14 cellular contexts compared by ENCODE assay signal in genomic region chr10:15626937-15627336, GRCh38.
DNase-seq lines count a peak whose midpoint lies in the region; ATAC-seq and TF ChIP-seq lines count a peak whose summit lies in the region.
"Had no signal": no experiment of that assay in that cellular context is flagged by ENCODE, and none has a peak within 500 bp of the region (broad histone marks: within the 10 kb centered on the region; RNA-seq: fewer than 3 reads in every experiment).

No MANE protein-coding gene starts in this region.

- CTCF ChIA-PET in HEK293T (lab: Yijun Ruan, JAX) = no interaction called here

- no peaks in the 10 kb centered on the region for H3K9me3 Mint-ChIP-seq in stimulated activated effector memory CD8-positive, alpha-beta T cell treated with anti-CD3 and anti-CD28 coated beads, Interleukin-12 subunit alpha, Interleukin-12 subunit beta, amount 100 ng/mL, for 72 hours
- H3K9me3 Mint-ChIP-seq: CD8-positive, alpha-beta T cell had no signal

- no peak for TF ChIP-seq CTCF in coronary artery (IDR thresholded peaks at IDR 0.05)

- peak overlapping the region; percentile 35 to 76 for H3K27ac ChIP-seq in coronary artery
- H3K27ac ChIP-seq: BLaER1 treated with 17β-estradiol and CSF1 and Interleukin-3, amounts not matched to agents 10 nM and 100 nM; GM23248 had no signal

- no peaks in the 10 kb centered on the region for H3K4me1 Mint-ChIP-seq in stimulated activated effector memory CD8-positive, alpha-beta T cell treated with anti-CD3 and anti-CD28 coated beads, Interleukin-12 subunit alpha, Interleukin-12 subunit beta, amount 100 ng/mL, for 72 hours
- H3K4me1 Mint-ChIP-seq: B cell had no signal

- DNase-seq in HEK293T (ENCODE audit: extremely low spot score) (no peak), coronary artery (ENCODE audit: low spot score) (no peak), SW 1271 (lab: John Stamatoyannopoulos, UW) (no peak)
- DNase-seq in stimulated activated effector memory CD8-positive, alpha-beta T cell treated with anti-CD3 and anti-CD28 coated beads, Interleukin-12 subunit alpha, Interleukin-12 subunit beta, amount 100 ng/mL, for 72 hours (ENCODE audit: low spot score in 2 of 2) = no peak
- DNase-seq in stimulated activated CD4-positive, alpha-beta T cell treated with anti-CD3 and anti-CD28 coated beads, Interleukin-15, amount 100 ng/mL, for 24 hours = no peak
- DNase-seq: Calu3; CD8-positive, alpha-beta T cell; DMS53; DND-41 had no signal

- no peak overlapping the region for H3K4me3 ChIP-seq in coronary artery
- H3K4me3 ChIP-seq: BLaER1 treated with 17β-estradiol and CSF1 and Interleukin-3, amounts not matched to agents 10 nM and 100 nM; GM23248 had no signal

- no peak overlapping the region for H3K4me3 Mint-ChIP-seq in stimulated activated effector memory CD8-positive, alpha-beta T cell treated with anti-CD3 and anti-CD28 coated beads, Interleukin-12 subunit alpha, Interleukin-12 subunit beta, amount 100 ng/mL, for 72 hours
- H3K4me3 Mint-ChIP-seq: B cell; CD8-positive, alpha-beta T cell had no signal

- ATAC-seq in stimulated activated effector memory CD8-positive, alpha-beta T cell treated with anti-CD3 and anti-CD28 coated beads, Interleukin-12 subunit alpha, Interleukin-12 subunit beta, amount 100 ng/mL, for 72 hours = peak; percentile 24
- ATAC-seq in HG03175 (IDR thresholded peaks at IDR 0.05; ENCODE audit: unreplicated experiment) = no peak
- ATAC-seq in HG03565 (IDR thresholded peaks at IDR 0.05; ENCODE audit: unreplicated experiment) = no peak
- ATAC-seq: CD8-positive, alpha-beta T cell had no signal

- POLR2A ChIA-PET in HEK293T (lab: Yijun Ruan, JAX) = no interaction called here

- no peaks in the 10 kb centered on the region for H3K36me3 Mint-ChIP-seq in stimulated activated effector memory CD8-positive, alpha-beta T cell treated with anti-CD3 and anti-CD28 coated beads, Interleukin-12 subunit alpha, Interleukin-12 subunit beta, amount 100 ng/mL, for 72 hours
- H3K36me3 Mint-ChIP-seq: CD8-positive, alpha-beta T cell had no signal

- H3K27ac Mint-ChIP-seq in stimulated activated effector memory CD8-positive, alpha-beta T cell treated with anti-CD3 and anti-CD28 coated beads, Interleukin-12 subunit alpha, Interleukin-12 subunit beta, amount 100 ng/mL, for 72 hours = no peak overlapping the region
- H3K27ac Mint-ChIP-seq: B cell; CD8-positive, alpha-beta T cell had no signal

TF ChIP-seq in HEK293T, 16 proteins besides CTCF, POLR2A, EP300 and RAD21:
- TF ChIP-seq SP1 (IDR thresholded peaks at IDR 0.05) = no peak
- no peak for TF ChIP-seq ELF4 (IDR thresholded peaks at IDR 0.05)
- no peak for TF ChIP-seq FOXA1 (IDR thresholded peaks at IDR 0.05)
- peak; percentile 51 for TF ChIP-seq PKNOX1 (IDR thresholded peaks at IDR 0.05)
- no peak for TF ChIP-seq ZNF384 (IDR thresholded peaks at IDR 0.05)
- no peak for TF ChIP-seq ARNT (IDR thresholded peaks at IDR 0.05)
